25 cellular contexts compared by ENCODE assay signal in the genomic region with DNA sequence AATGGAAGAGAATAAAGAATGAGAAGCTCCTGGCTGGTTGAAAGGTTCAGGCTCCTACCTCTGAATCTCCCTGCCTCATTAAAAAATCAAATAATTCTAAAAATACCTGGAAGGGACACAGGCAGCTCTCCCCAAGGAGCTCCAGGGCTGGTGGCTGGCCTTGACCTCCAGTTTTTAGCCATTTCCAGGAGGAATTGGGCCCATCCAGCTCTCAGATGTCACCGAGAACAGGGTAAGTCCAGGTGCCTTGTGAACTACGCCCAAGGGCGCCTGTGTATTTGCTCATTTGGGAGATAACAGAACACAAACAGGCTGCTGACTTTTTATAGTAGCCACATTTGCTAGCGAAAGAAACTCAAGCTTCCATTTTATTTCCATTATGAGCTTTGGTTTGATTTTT.
"Had no signal": no experiment of that assay in that cellular context is flagged by ENCODE, and none has a peak within 500 bp of the region (broad histone marks: within the 10 kb centered on the region; RNA-seq: fewer than 3 reads in every experiment).

No MANE protein-coding gene starts in this region.

- H3K9me3 ChIP-seq: colonic mucosa, esophagus squamous epithelium, gastrocnemius medialis, heart right ventricle had no signal

- H3K4me3 ChIP-seq: colonic mucosa, coronary artery, dorsolateral prefrontal cortex, esophagus muscularis mucosa, esophagus squamous epithelium, gastrocnemius medialis, gastroesophageal sphincter, heart left ventricle, heart right ventricle had no signal

- ATAC-seq: effector memory CD8-positive, alpha-beta T cell; esophagus mucosa; foreskin keratinocyte; gastrocnemius medialis; gastroesophageal sphincter; heart left ventricle; heart right ventricle had no signal

- H3K4me3 Mint-ChIP-seq: dendritic cell treated with granulocyte-macrophage colony-stimulating factor and Interleukin-4, amounts not matched to agents 40 ng/mL and 50 ng/mL, for 4 days; effector memory CD8-positive, alpha-beta T cell; endodermal cell had no signal

- H3K27me3 Mint-ChIP-seq: dendritic cell treated with granulocyte-macrophage colony-stimulating factor and Interleukin-4, amounts not matched to agents 40 ng/mL and 50 ng/mL, for 4 days had no signal

- H3K9me3 Mint-ChIP-seq: dendritic cell treated with granulocyte-macrophage colony-stimulating factor and Interleukin-4, amounts not matched to agents 40 ng/mL and 50 ng/mL, for 4 days; effector memory CD8-positive, alpha-beta T cell had no signal

- H3K36me3 ChIP-seq: colonic mucosa, esophagus muscularis mucosa, esophagus squamous epithelium, gastrocnemius medialis, gastroesophageal sphincter, heart left ventricle, heart right ventricle had no signal

- DNase-seq: colonic mucosa; cortex of kidney; dermis blood vessel endothelial cell; dorsolateral prefrontal cortex; effector CD4-positive, alpha-beta T cell; effector CD8-positive, alpha-beta T cell; effector memory CD4-positive, alpha-beta T cell; effector memory CD8-positive, alpha-beta T cell; endodermal cell; erythroblast; esophagus squamous epithelium; foreskin fibroblast; foreskin keratinocyte; foreskin melanocyte; gastrocnemius medialis; glutamatergic neuron; head of caudate nucleus; heart left ventricle; heart right ventricle had no signal

- H3K27ac ChIP-seq: colonic mucosa, coronary artery, dorsolateral prefrontal cortex, epithelial cell of prostate, esophagus muscularis mucosa, esophagus squamous epithelium, foreskin keratinocyte, gastrocnemius medialis, gastroesophageal sphincter, heart left ventricle, heart right ventricle had no signal

- H3K27ac Mint-ChIP-seq: dendritic cell treated with granulocyte-macrophage colony-stimulating factor and Interleukin-4, amounts not matched to agents 40 ng/mL and 50 ng/mL, for 4 days; effector memory CD8-positive, alpha-beta T cell; endodermal cell had no signal

- H3K27me3 ChIP-seq: colonic mucosa, foreskin keratinocyte, gastrocnemius medialis had no signal

- H3K4me1 ChIP-seq: colonic mucosa, esophagus muscularis mucosa, esophagus squamous epithelium, foreskin keratinocyte, gastrocnemius medialis, gastroesophageal sphincter, heart left ventricle, heart right ventricle had no signal

- H3K4me1 Mint-ChIP-seq: endodermal cell had no signal
